ENCODE assay signal across 8 cellular contexts in genomic region chr18:58529714-58530354, GRCh38.
DNase-seq lines count a peak whose midpoint lies in the region; TF ChIP-seq lines count a peak whose summit lies in the region.

No MANE protein-coding gene starts in this region.

- TF ChIP-seq CTCF in Calu3 (IDR thresholded peaks at IDR 0.05; ENCODE audit: unreplicated experiment) (peak; percentile 94), HFFc6 (IDR thresholded peaks at IDR 0.05) (peak; percentile 93), mesothelial cell of epicardium (IDR thresholded peaks at IDR 0.05; ENCODE audit: unreplicated experiment) (peak; percentile 61), stomach (IDR thresholded peaks at IDR 0.05) (peak in 5 of 7 experiments; percentile 67 to 80 (median 74))

- no peaks in the 10 kb centered on the region for H3K27me3 Mint-ChIP-seq in Calu3 (ENCODE audit: unreplicated experiment)
- no peaks in the 10 kb centered on the region for H3K27me3 Mint-ChIP-seq in HFFc6 (ENCODE audit: insufficient read depth)
- H3K27me3 Mint-ChIP-seq in mesothelial cell of epicardium (ENCODE audit: low read depth), result no peaks in the 10 kb centered on the region

- no peaks in the 10 kb centered on the region for H3K27me3 ChIP-seq in stomach

- DNase-seq in Calu3 (peak; percentile 70), HFFc6 (peak; percentile 45), NCI-H748 (lab: John Stamatoyannopoulos, UW; ENCODE audit: unreplicated experiment) (peak; percentile 79), mesothelial cell of epicardium (ENCODE audit: low spot score in 2 of 2, unreplicated experiment in 2 of 2) (no peak), stomach (peak; percentile 71), 8988T (no peak)
- DNase-seq in activated CD4-positive, alpha-beta T cell treated with anti-CD3 and anti-CD28 coated beads, Interleukin-2, amount 50 U/mL, for 48 hours, result peak; percentile 70 to 77
- DNase-seq in effector CD4-positive, alpha-beta T cell, result peak; percentile 56

- no peak overlapping the region for H3K4me3 ChIP-seq in stomach

- H3K27ac ChIP-seq in stomach, result no peak overlapping the region

- H3K27ac Mint-ChIP-seq in Calu3 (ENCODE audit: unreplicated experiment) (no peak overlapping the region), HFFc6 (no peak overlapping the region), mesothelial cell of epicardium (no peak overlapping the region)

- no peaks in the 10 kb centered on the region for H3K36me3 ChIP-seq in stomach

- no peak overlapping the region for H3K4me3 Mint-ChIP-seq in Calu3 (ENCODE audit: low read depth, unreplicated experiment)
- no peak overlapping the region for H3K4me3 Mint-ChIP-seq in HFFc6
- no peak overlapping the region for H3K4me3 Mint-ChIP-seq in mesothelial cell of epicardium

- no TSS peak for BruUV-seq in Calu3 (replicated peaks; lab: Mats Ljungman, UMichigan)

- TF ChIP-seq EP300 in stomach (IDR thresholded peaks at IDR 0.05), result no peak

- no peak for TF ChIP-seq POLR2A in stomach (IDR thresholded peaks at IDR 0.05)

- H3K9me3 ChIP-seq in stomach, result no peaks in the 10 kb centered on the region

- H3K9me3 Mint-ChIP-seq in Calu3 (ENCODE audit: low read depth, unreplicated experiment), result no peaks in the 10 kb centered on the region
- no peaks in the 10 kb centered on the region for H3K9me3 Mint-ChIP-seq in HFFc6
- H3K9me3 Mint-ChIP-seq in mesothelial cell of epicardium, result no peaks in the 10 kb centered on the region

- peaks cover 7% of the 10 kb centered on the region for H3K36me3 Mint-ChIP-seq in Calu3 (ENCODE audit: insufficient read depth, unreplicated experiment)
- peaks cover 20% of the 10 kb centered on the region for H3K36me3 Mint-ChIP-seq in HFFc6 (ENCODE audit: low read depth)
- H3K36me3 Mint-ChIP-seq in mesothelial cell of epicardium, result no peaks in the 10 kb centered on the region

- CTCF ChIA-PET in Calu3 (lab: Charles Lee), result interaction anchor here (1.0 to 2.1 kb wide), 6 partner anchors 8 to 235 kb away, joined by 3 to 17 read pairs (median 4); no protein-coding TSS in a partner anchor

- H3K4me1 ChIP-seq in stomach, result peaks cover 0 to 10% (median 7%) of the 10 kb centered on the region in 4 donors

- H3K4me1 Mint-ChIP-seq in Calu3 (ENCODE audit: low read depth, unreplicated experiment) (peaks cover 47% of the 10 kb centered on the region), HFFc6 (ENCODE audit: low read depth) (peaks cover 34% of the 10 kb centered on the region), mesothelial cell of epicardium (peaks cover 20% of the 10 kb centered on the region)

- WGBS in stomach, 5 donors, result 27 to 31% (median 30%) methylated on average over 6 of the region's 6 CpGs

- intact Hi-C loops in Calu3 (cut with micrococcal nuclease; ENCODE audit: unreplicated experiment) (loop anchor here (1.0 to 10.0 kb wide), 3 partner anchors 52 to 545 kb away; no protein-coding TSS in a partner anchor), stomach (cut with DNase I; ENCODE audit: low total_unique reads) (loop anchor here (5.0 kb wide), 1 partner anchor 232 kb away; no protein-coding TSS in a partner anchor)

Comparison
In these comparisons a context has a peak if more than half of its experiments do, and no peak if none do; other contexts are left out.
1. DNase-seq: peak in Calu3 (single experiment), HFFc6 (single experiment), NCI-H748 (single experiment), activated CD4-positive, alpha-beta T cell treated with anti-CD3 and anti-CD28 coated beads, Interleukin-2, amount 50 U/mL, for 48 hours (2 of 2), effector CD4-positive, alpha-beta T cell (single experiment) and stomach (single experiment); none in mesothelial cell of epicardium (0 of 2) and 8988T (single experiment).
2. Peak in every context shown above with its lines, with median percentiles within 50 percentile points of each other: CTCF ChIP-seq.